17 cellular contexts compared by ENCODE assay signal in genomic region chr17:27582696-27583095, GRCh38. TPM values are rescaled to one million over a fixed set of nuclear protein-coding genes. Genes with fewer than 3 reads are reported as not detected.
DNase-seq lines count a peak whose midpoint lies in the region; ATAC-seq, FAIRE-seq and TF ChIP-seq lines count a peak whose summit lies in the region.
"Had no signal": no experiment of that assay in that cellular context is flagged by ENCODE, and none has a peak within 500 bp of the region (broad histone marks: within the 10 kb centered on the region; RNA-seq: fewer than 3 reads in every experiment).

No MANE protein-coding gene starts in this region.

- H4K20me1 ChIP-seq in K562 (replicated peaks; ENCODE audit: control insufficient read depth, insufficient read depth, low read length): no peaks in the 10 kb centered on the region

- no peak overlapping the region for H2AFZ ChIP-seq in K562 (ENCODE audit: low read depth, low read length)
- H2AFZ ChIP-seq: GM23248 had no signal

- no peak for TF ChIP-seq RAD21 in K562 (CRISPR knock-in tag; conservative IDR thresholded peaks at IDR 0.05 in 1 of 2, IDR thresholded peaks at IDR 0.05 in 1 of 2)

- no peak for TF ChIP-seq POLR2A in K562 (conservative IDR thresholded peaks at IDR 0.05)

- peak overlapping the region; percentile 57 for H3K27ac Mint-ChIP-seq in neural crest cell (ENCODE audit: unreplicated experiment)

- no peaks in the 10 kb centered on the region for H3K27me3 ChIP-seq in K562 (ENCODE audit: control insufficient read depth in 2 of 2, insufficient read depth in 2 of 2, low read length in 2 of 2)
- no peaks in the 10 kb centered on the region for H3K27me3 ChIP-seq in psoas muscle (ENCODE audit: insufficient read depth in 3 of 3, low read length in 2 of 3)
- H3K27me3 ChIP-seq: BE2C had no signal

- ATAC-seq in K562 (no peak), psoas muscle (no peak), HG02678 (IDR thresholded peaks at IDR 0.05; ENCODE audit: unreplicated experiment) (no peak), HG02973 (IDR thresholded peaks at IDR 0.05; ENCODE audit: unreplicated experiment) (no peak)

- no peaks in the 10 kb centered on the region for H3K27me3 Mint-ChIP-seq in neural crest cell (ENCODE audit: low read depth)
- H3K27me3 Mint-ChIP-seq: CD4-positive, alpha-beta memory T cell had no signal

- no peak overlapping the region for H3K4me3 ChIP-seq in K562
- H3K4me3 ChIP-seq in psoas muscle: no peak overlapping the region
- H3K4me3 ChIP-seq: GM23248, HAP-1 had no signal

- FAIRE-seq in K562 (lab: Jason Lieb, UNC): no peak
- FAIRE-seq: A204.1 had no signal

- no peak overlapping the region for H3K9ac ChIP-seq in K562 (ENCODE audit: insufficient read depth in 1 of 2, low read depth in 2 of 2, low read length in 2 of 2)
- H3K9ac ChIP-seq: GM23248 had no signal

- H3K4me3 Mint-ChIP-seq in neural crest cell: no peak overlapping the region
- H3K4me3 Mint-ChIP-seq: CD14-positive monocyte; CD4-positive, alpha-beta memory T cell had no signal

- intact Hi-C loops in K562 (cut with micrococcal nuclease) (no loop called here), psoas muscle (cut with DNase I) (no loop called here)

- POLR2A ChIA-PET in K562 (lab: Yijun Ruan, JAX): interaction anchor here (0.5 to 0.7 kb wide), 2 partner anchors 9 to 30 kb away, joined by 3 to 4 read pairs; no protein-coding TSS in a partner anchor

- in situ Hi-C loops in K562 (cut with MboI): no loop called here

- DNase-seq in K562 (ENCODE audit: extremely low read depth in 1 of 4, low spot score in 3 of 4): no peak
- no peak for DNase-seq in neural crest cell (ENCODE audit: low read depth, low spot score)
- DNase-seq in psoas muscle: no peak
- no peak for DNase-seq in activated CD8-positive, alpha-beta memory T cell treated with anti-CD3 and anti-CD28 coated beads, Interleukin-2, amount 50 U/mL, for 4 hours
- DNase-seq: ACHN; BE2C; Calu3; CD4-positive, alpha-beta memory T cell; DMS79 treated with DMSO at 0.1 percent for 48 hours; GF-D8; GM23248 had no signal

- H3K36me3 ChIP-seq in K562 (ENCODE audit: control insufficient read depth, insufficient read depth, low read length): peaks cover 70% of the 10 kb centered on the region
- peaks cover 0 to 49% of the 10 kb centered on the region in 2 donors for H3K36me3 ChIP-seq in psoas muscle (ENCODE audit: insufficient read depth in 1 of 2, low read depth in 1 of 2)
- H3K36me3 ChIP-seq: BE2C, HAP-1 had no signal

- H3K9me1 ChIP-seq in K562 (ENCODE audit: control insufficient read depth, insufficient read depth, low read length): no peaks in the 10 kb centered on the region

- H3K4me2 ChIP-seq in K562 (ENCODE audit: insufficient read depth, low read length): no peak overlapping the region

- TF ChIP-seq EP300 in K562 (IDR thresholded peaks at IDR 0.05; ENCODE audit: low read length): no peak

- CTCF ChIA-PET in K562 (lab: Yijun Ruan, JAX; ENCODE audit: low intra/inter-chr PET ratio): no interaction called here

- TF ChIP-seq CTCF in K562 (IDR thresholded peaks at IDR 0.05 in 2 of 3, conservative IDR thresholded peaks at IDR 0.05 in 1 of 3; ENCODE audit: insufficient read depth in 2 of 3, low read depth in 1 of 3, low read length in 3 of 3) (no peak), neural crest cell (conservative IDR thresholded peaks at IDR 0.05) (no peak), psoas muscle (IDR thresholded peaks at IDR 0.05) (no peak)

- no peaks in the 10 kb centered on the region for H3K9me3 Mint-ChIP-seq in neural crest cell
- H3K9me3 Mint-ChIP-seq: CD14-positive monocyte; CD4-positive, alpha-beta memory T cell had no signal

- peaks cover 3% of the 10 kb centered on the region for H3K36me3 Mint-ChIP-seq in neural crest cell (ENCODE audit: low read depth)

- H3K27ac ChIP-seq in K562 (ENCODE audit: extremely low read depth, low read depth, low read length) (no peak overlapping the region), psoas muscle (peak overlapping the region; percentile 1)
- H3K27ac ChIP-seq: GM23248, HL-60 had no signal

- peaks cover 28% of the 10 kb centered on the region for H3K79me2 ChIP-seq in K562 (ENCODE audit: control insufficient read depth, insufficient read depth, low read length)

- H3K9me3 ChIP-seq in K562 (replicated peaks; ENCODE audit: control insufficient read depth, insufficient read depth, low read depth, low read length): no peaks in the 10 kb centered on the region
- no peaks in the 10 kb centered on the region for H3K9me3 ChIP-seq in psoas muscle
- H3K9me3 ChIP-seq: BE2C, HAP-1 had no signal

- peaks cover 9% of the 10 kb centered on the region for H3K4me1 Mint-ChIP-seq in neural crest cell

- H3K4me1 ChIP-seq in K562 (replicated peaks in 1 of 2; ENCODE audit: control insufficient read depth in 2 of 2, insufficient read depth in 2 of 2, low read length in 2 of 2) (peaks cover 46 to 47% of the 10 kb centered on the region in 2 experiments), psoas muscle (peaks cover 35% of the 10 kb centered on the region)
- H3K4me1 ChIP-seq: HAP-1 had no signal

- 88% methylated on average over 4 of the region's 18 CpGs for WGBS in K562 (ENCODE audit: insufficient coverage, low coverage, missing lambda C conversion rate)
- 76 to 80% (median 76%) methylated on average over 14 to 18 of the region's 18 CpGs for WGBS in psoas muscle, 3 donors

- BruUV-seq in K562 (replicated peaks; lab: Mats Ljungman, UMichigan): no TSS peak

TF ChIP-seq in K562, 482 proteins besides CTCF, POLR2A, EP300 and RAD21 (continues in another document):
- TF ChIP-seq RBM22 (IDR thresholded peaks at IDR 0.05; ENCODE audit: low read depth, low read length, poor library complexity, severe bottlenecking): peak; percentile 76
- TF ChIP-seq, protein P1, sequence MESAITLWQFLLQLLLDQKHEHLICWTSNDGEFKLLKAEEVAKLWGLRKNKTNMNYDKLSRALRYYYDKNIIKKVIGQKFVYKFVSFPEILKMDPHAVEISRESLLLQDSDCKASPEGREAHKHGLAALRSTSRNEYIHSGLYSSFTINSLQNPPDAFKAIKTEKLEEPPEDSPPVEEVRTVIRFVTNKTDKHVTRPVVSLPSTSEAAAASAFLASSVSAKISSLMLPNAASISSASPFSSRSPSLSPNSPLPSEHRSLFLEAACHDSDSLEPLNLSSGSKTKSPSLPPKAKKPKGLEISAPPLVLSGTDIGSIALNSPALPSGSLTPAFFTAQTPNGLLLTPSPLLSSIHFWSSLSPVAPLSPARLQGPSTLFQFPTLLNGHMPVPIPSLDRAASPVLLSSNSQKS (CRISPR knock-in tag; IDR thresholded peaks at IDR 0.05): no peak
- TF ChIP-seq POLR2G (IDR thresholded peaks at IDR 0.05; ENCODE audit: low read depth, low read length): peak; percentile 55
- no peak for TF ChIP-seq KAT2B (IDR thresholded peaks at IDR 0.05; ENCODE audit: low read depth, low read length)
- 0 out of 2 replicates have a peak, but pooled peaks have one; percentile 37 for TF ChIP-seq ZNF740 (CRISPR knock-in tag; IDR thresholded peaks at IDR 0.05)
- TF ChIP-seq ZNF740 (tag; IDR thresholded peaks at IDR 0.05): no peak
- no peak for TF ChIP-seq MEIS2 (IDR thresholded peaks at IDR 0.05; ENCODE audit: partially characterized antibody)

RNA-seq across cellular contexts. Expression of gene LGALS9, which starts 48.3 kb away (rescaled TPM):
- total RNA-seq in K562 (2011; cell fraction: chromatin; rRNA removed; ENCODE audit: low replicate concordance): 22.6 and 54.0 TPM in 2 replicates
- 22.5 and 24.7 TPM in 2 replicates for total RNA-seq in K562 (2011; cell fraction: nucleolus; rRNA removed)
- 26.1 and 40.6 TPM in 2 replicates for total RNA-seq in K562 (2011; cell fraction: nucleoplasm; rRNA removed)
- 2.8 and 3.0 TPM in 2 replicates for total RNA-seq in K562 (2014; rRNA removed)
- total RNA-seq in K562 (2014; rRNA removed; fragmentation: Illumina TruSeq; extraction: Trizol): 1.7 and 2.0 TPM in 2 replicates
- 3.7 and 4.8 TPM in 2 replicates for total RNA-seq in K562 (2015; rRNA removed; fragmentation: Illumina TruSeq; extraction: Trizol)
- total RNA-seq in K562 (2021): 4.6 and 5.0 TPM in 2 replicates
- polyA plus RNA-seq in K562 (2011; rRNA removed): 1.5 and 7.3 TPM in 2 replicates
- 3.5 and 4.4 TPM in 2 replicates for polyA plus RNA-seq in K562 (2011; cell fraction: cytosol; rRNA removed)
- 11.1 and 15.7 TPM in 2 replicates for polyA plus RNA-seq in K562 (2011; cell fraction: nucleus; rRNA removed)
- 9.1 and 14.2 TPM in 2 replicates for polyA plus RNA-seq in K562 (2012)
- 3.8 and 5.8 TPM in 2 replicates for polyA plus RNA-seq in K562 (2014; fragmentation: Illumina TruSeq; extraction: Trizol)
- polyA plus RNA-seq in K562 (2014; fragmentation: Nextera tagmentation; extraction: Ambion mirVana): under 1 TPM; 0.45 to 0.77 TPM
- 5.6 and 6.9 TPM in 2 replicates for polyA plus RNA-seq in K562 (2014; rRNA removed)
- 3.0 and 4.4 TPM in 2 replicates for polyA minus RNA-seq in K562 (2011; rRNA and poly(A)+ RNA removed)
- polyA minus RNA-seq in K562 (2011; cell fraction: cytosol; rRNA and poly(A)+ RNA removed): 1.9 and 2.5 TPM in 2 replicates
- 3.1 and 7.2 TPM in 2 replicates for polyA minus RNA-seq in K562 (2011; cell fraction: nucleus; rRNA and poly(A)+ RNA removed)
- 0.84 and 2.1 TPM in 2 replicates for total RNA-seq in neural crest cell
- 10 to 100 TPM in 3 of 4 donors, 1 to 10 TPM in 1; 9.6 to 11.7 (median 11.1) TPM for total RNA-seq in psoas muscle
- polyA plus RNA-seq in psoas muscle: 10 to 100 TPM in 1 of 3 donors, 1 to 10 TPM in 2; 4.3 to 10.3 (median 7.9) TPM
